Comparison of ENCODE assay signal across 14 cellular contexts in the genomic region with DNA sequence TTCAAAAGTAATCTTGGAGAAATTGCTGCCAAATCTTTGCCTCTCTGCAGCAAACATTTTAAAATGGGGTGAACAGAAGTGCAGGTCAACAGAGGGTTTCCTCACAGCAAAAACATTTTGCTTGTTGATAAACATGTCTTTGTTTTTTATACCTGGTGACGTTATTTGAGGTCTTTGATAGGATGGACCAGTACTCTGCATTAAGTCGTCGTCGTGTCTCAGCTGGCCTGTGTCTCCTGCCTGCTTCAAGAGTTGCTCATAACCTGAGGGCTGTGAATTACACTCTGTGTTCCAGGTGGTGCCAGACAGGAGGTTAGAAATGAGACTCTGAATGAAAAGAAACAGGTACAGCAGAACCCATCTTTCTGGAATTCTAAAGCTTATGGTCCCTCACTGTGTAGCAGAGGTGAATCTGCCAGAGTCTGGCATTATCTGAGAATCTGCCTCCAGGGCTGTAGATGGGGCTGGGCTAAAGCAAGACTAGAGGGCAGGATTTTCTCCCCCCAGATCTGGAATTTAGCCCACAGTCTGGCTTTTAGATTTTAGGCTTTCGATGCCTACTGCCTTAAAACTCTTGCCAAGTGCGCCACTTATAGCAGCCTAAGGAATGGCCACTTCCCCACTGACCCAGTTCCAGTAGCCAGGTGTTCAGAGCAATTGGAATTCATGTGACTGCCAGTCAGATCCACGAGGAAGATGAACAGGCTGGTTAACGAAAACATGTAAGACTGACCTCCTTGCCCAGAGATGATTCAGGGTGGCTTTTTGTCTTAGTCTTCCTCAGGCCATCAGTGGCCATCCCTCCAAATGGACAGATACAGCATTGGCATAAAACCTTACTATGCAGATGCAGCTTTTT.
DNase-seq lines count a peak whose midpoint lies in the region; ATAC-seq and TF ChIP-seq lines count a peak whose summit lies in the region.
"Had no signal": no experiment of that assay in that cellular context is flagged by ENCODE, and none has a peak within 500 bp of the region (broad histone marks: within the 10 kb centered on the region; RNA-seq: fewer than 3 reads in every experiment).

No MANE protein-coding gene starts in this region.

- no peaks in the 10 kb centered on the region for H3K27me3 Mint-ChIP-seq in activated T-cell treated with anti-CD3 and anti-CD28 coated beads, Interleukin-2, amount 50 U/mL, for 72 hours (ENCODE audit: low read depth)
- H3K27me3 Mint-ChIP-seq in stimulated activated memory B cell treated with anti-CD40 and anti-IgM and Interleukin-4, amounts not matched to agents 10 μg/mL and 1 μg/mL and 100 μg/mL, for 72 hours, result no peaks in the 10 kb centered on the region

- WGBS in esophagus squamous epithelium, 2 donors, result 42 to 53% methylated on average over 5 to 6 of the region's 8 CpGs

- no peak for DNase-seq in activated T-cell treated with anti-CD3 and anti-CD28 coated beads, Interleukin-2, amount 50 U/mL, for 72 hours
- DNase-seq in activated T-cell treated with anti-CD3 and anti-CD28 coated beads, Interleukin-2, amount 50 U/mL, for 1 hour, result no peak
- DNase-seq in RWPE2 (ENCODE audit: low spot score) (no peak), esophagus squamous epithelium (lab: John Stamatoyannopoulos, UW) (no peak), NCI-H1694 (lab: John Stamatoyannopoulos, UW) (no peak), anterior cingulate cortex (lab: John Stamatoyannopoulos, UW) (no peak)
- DNase-seq: dorsolateral prefrontal cortex; MV-4-11; NCI-H2171; NK-92 treated with Interleukin-12 subunit alpha and Interleukin-12 subunit beta, amount 100 ng/mL, for 24 hours; SIG-M5; small intestine had no signal

- H3K4me3 Mint-ChIP-seq in activated T-cell treated with anti-CD3 and anti-CD28 coated beads, Interleukin-2, amount 50 U/mL, for 72 hours, result peak overlapping the region; percentile 26 to 60
- H3K4me3 Mint-ChIP-seq in stimulated activated memory B cell treated with anti-CD40 and anti-IgM and Interleukin-4, amounts not matched to agents 10 μg/mL and 1 μg/mL and 100 μg/mL, for 72 hours, result no peak overlapping the region

- H3K27ac ChIP-seq in RWPE2 (ENCODE audit: poor library complexity, severe bottlenecking) (no peak overlapping the region), esophagus squamous epithelium (peak overlapping the region; percentile 37 to 75 (median 56))

- TF ChIP-seq CTCF in RWPE2 (IDR thresholded peaks at IDR 0.05; ENCODE audit: poor library complexity, severe bottlenecking), result no peak
- TF ChIP-seq CTCF in esophagus squamous epithelium (IDR thresholded peaks at IDR 0.05), result no peak

- H3K36me3 Mint-ChIP-seq in activated T-cell treated with anti-CD3 and anti-CD28 coated beads, Interleukin-2, amount 50 U/mL, for 72 hours (ENCODE audit: insufficient read depth in 2 of 2), result peaks cover 9 to 42% of the 10 kb centered on the region in 2 donors
- no peaks in the 10 kb centered on the region for H3K36me3 Mint-ChIP-seq in stimulated activated memory B cell treated with anti-CD40 and anti-IgM and Interleukin-4, amounts not matched to agents 10 μg/mL and 1 μg/mL and 100 μg/mL, for 72 hours

- no peak overlapping the region for H3K4me3 ChIP-seq in RWPE2 (ENCODE audit: severe bottlenecking)
- H3K4me3 ChIP-seq in esophagus squamous epithelium, result no peak overlapping the region
- H3K4me3 ChIP-seq: dorsolateral prefrontal cortex had no signal

- peak overlapping the region; percentile 97 for H3K27ac Mint-ChIP-seq in activated T-cell treated with anti-CD3 and anti-CD28 coated beads, Interleukin-2, amount 50 U/mL, for 72 hours
- peak overlapping the region; percentile 98 for H3K27ac Mint-ChIP-seq in stimulated activated memory B cell treated with anti-CD40 and anti-IgM and Interleukin-4, amounts not matched to agents 10 μg/mL and 1 μg/mL and 100 μg/mL, for 72 hours

- TF ChIP-seq POLR2A in esophagus squamous epithelium (IDR thresholded peaks at IDR 0.05), result no peak

- peaks cover 96% of the 10 kb centered on the region for H3K4me1 Mint-ChIP-seq in activated T-cell treated with anti-CD3 and anti-CD28 coated beads, Interleukin-2, amount 50 U/mL, for 72 hours (ENCODE audit: low read depth)
- peaks cover 46% of the 10 kb centered on the region for H3K4me1 Mint-ChIP-seq in stimulated activated memory B cell treated with anti-CD40 and anti-IgM and Interleukin-4, amounts not matched to agents 10 μg/mL and 1 μg/mL and 100 μg/mL, for 72 hours

- H3K9me3 Mint-ChIP-seq in activated T-cell treated with anti-CD3 and anti-CD28 coated beads, Interleukin-2, amount 50 U/mL, for 72 hours, result no peaks in the 10 kb centered on the region
- no peaks in the 10 kb centered on the region for H3K9me3 Mint-ChIP-seq in stimulated activated memory B cell treated with anti-CD40 and anti-IgM and Interleukin-4, amounts not matched to agents 10 μg/mL and 1 μg/mL and 100 μg/mL, for 72 hours

- H3K4me1 ChIP-seq in RWPE2 (ENCODE audit: insufficient read depth, poor library complexity, severe bottlenecking) (peaks cover 22% of the 10 kb centered on the region), esophagus squamous epithelium (peaks cover 50 to 98% (median 57%) of the 10 kb centered on the region in 3 donors)

- intact Hi-C loops in esophagus squamous epithelium (cut with DNase I), result no loop called here

- ATAC-seq in activated T-cell treated with anti-CD3 and anti-CD28 coated beads, Interleukin-2, amount 50 U/mL, for 72 hours (replicated peaks in 1 of 2), result no peak
- 0 out of 3 replicates have a peak, but pooled peaks have one; percentile 9 for ATAC-seq in RWPE2 (ENCODE audit: low read depth)
- ATAC-seq in stimulated activated memory B cell treated with anti-CD40 and anti-IgM and Interleukin-4, amounts not matched to agents 10 μg/mL and 1 μg/mL and 100 μg/mL, for 72 hours, result no peak
- no peak for ATAC-seq in HG02852 (IDR thresholded peaks at IDR 0.05; ENCODE audit: unreplicated experiment)

- peaks cover 8% of the 10 kb centered on the region for H3K36me3 ChIP-seq in RWPE2 (ENCODE audit: low read depth)
- H3K36me3 ChIP-seq in esophagus squamous epithelium, result peaks cover 0 to 21% (median 0%) of the 10 kb centered on the region in 3 donors

- no peaks in the 10 kb centered on the region for H3K9me3 ChIP-seq in RWPE2 (ENCODE audit: severe bottlenecking)
- no peaks in the 10 kb centered on the region for H3K9me3 ChIP-seq in esophagus squamous epithelium

- no peaks in the 10 kb centered on the region for H3K27me3 ChIP-seq in RWPE2 (ENCODE audit: insufficient read depth, poor library complexity, severe bottlenecking)
- no peaks in the 10 kb centered on the region for H3K27me3 ChIP-seq in esophagus squamous epithelium
- H3K27me3 ChIP-seq: dorsolateral prefrontal cortex had no signal
